Comparison of ENCODE assay signal across 2 cellular contexts in genomic region chr1:24292887-24293286, GRCh38.
TF ChIP-seq lines count a peak whose summit lies in the region.

No MANE protein-coding gene starts in this region.

TF ChIP-seq in HepG2, 621 proteins besides CTCF, POLR2A, EP300 and RAD21:
- no peak for TF ChIP-seq CREBL2 (CRISPR knock-in tag; IDR thresholded peaks at IDR 0.05; ENCODE audit: borderline replicate concordance)
- TF ChIP-seq ZSCAN12 (CRISPR knock-in tag; IDR thresholded peaks at IDR 0.05) = no peak
- peak; percentile 62 for TF ChIP-seq ZNF629 (CRISPR knock-in tag; conservative IDR thresholded peaks at IDR 0.05)
TF ChIP-seq in HepG2: peak in this region for 1.

TF ChIP-seq in H1, 55 proteins besides CTCF, POLR2A, EP300 and RAD21:
- TF ChIP-seq CBX8 (IDR thresholded peaks at IDR 0.05; ENCODE audit: borderline replicate concordance, low read depth, low read length) = no peak
- TF ChIP-seq KDM1A (IDR thresholded peaks at IDR 0.05; ENCODE audit: borderline replicate concordance, low read length) = 0 out of 2 replicates have a peak, but pooled peaks have one; percentile 18
- no peak for TF ChIP-seq HDAC6 (IDR thresholded peaks at IDR 0.05; ENCODE audit: low read depth, low read length)
- no peak for TF ChIP-seq TAF7 (optimal IDR thresholded peaks at IDR 0.05; ENCODE audit: borderline replicate concordance, low read depth, low read length)
